ENCODE assay signal across 1 cellular context in genomic region chr20:35226775-35227681, GRCh38.
TF ChIP-seq lines count a peak whose summit lies in the region.

No MANE protein-coding gene starts in this region.

TF ChIP-seq in HepG2, 621 proteins besides CTCF, POLR2A, EP300 and RAD21 (continued from another document and continues in another):
- TF ChIP-seq MTERF4 (CRISPR knock-in tag; IDR thresholded peaks at IDR 0.05) (peak; percentile 99), NFE2 (CRISPR knock-in tag; IDR thresholded peaks at IDR 0.05) (0 out of 2 replicates have a peak, but pooled peaks have one; percentile 29), GABPA (IDR thresholded peaks at IDR 0.05; ENCODE audit: low read depth, low read length) (no peak), GABPA (CRISPR knock-in tag; IDR thresholded peaks at IDR 0.05; ENCODE audit: low read depth) (no peak), ZNF10 (CRISPR knock-in tag; IDR thresholded peaks at IDR 0.05; ENCODE audit: borderline replicate concordance, low read depth) (no peak), KLF9 (CRISPR knock-in tag; IDR thresholded peaks at IDR 0.05; ENCODE audit: low read depth) (peak; percentile 84; the same call in 1 of the 2 replicates), ZNF468 (CRISPR knock-in tag; IDR thresholded peaks at IDR 0.05) (peak; percentile 97), SKIL (CRISPR knock-in tag; IDR thresholded peaks at IDR 0.05; ENCODE audit: borderline replicate concordance) (peak; percentile 32; the same call in 1 of the 2 replicates), ATF3 (CRISPR knock-in tag; IDR thresholded peaks at IDR 0.05) (peak; percentile 85), ZNF724P (CRISPR knock-in tag; IDR thresholded peaks at IDR 0.05; ENCODE audit: borderline replicate concordance) (peak; percentile 90; the same call in 1 of the 2 replicates), NFIC (IDR thresholded peaks at IDR 0.05; ENCODE audit: low read length) (no peak), ISL2 (CRISPR knock-in tag; IDR thresholded peaks at IDR 0.05) (peak; percentile 70), ARNTL (CRISPR knock-in tag; IDR thresholded peaks at IDR 0.05) (peak; percentile 78; the same call in 1 of the 2 replicates), FOXK2 (IDR thresholded peaks at IDR 0.05) (no peak), ARNT (IDR thresholded peaks at IDR 0.05) (no peak), SNAI1 (CRISPR knock-in tag; IDR thresholded peaks at IDR 0.05; ENCODE audit: borderline replicate concordance) (peak; percentile 93; the same call in 1 of the 2 replicates), CHCHD3 (CRISPR knock-in tag; IDR thresholded peaks at IDR 0.05) (peak; percentile 94), NFKB2 (CRISPR knock-in tag; IDR thresholded peaks at IDR 0.05; ENCODE audit: borderline replicate concordance) (peak; percentile 99), NAIF1 (CRISPR knock-in tag; IDR thresholded peaks at IDR 0.05; ENCODE audit: borderline replicate concordance) (peak; percentile 35; the same call in 1 of the 2 replicates), ZNF513 (CRISPR knock-in tag; conservative IDR thresholded peaks at IDR 0.05) (no peak), PITX1 (CRISPR knock-in tag; IDR thresholded peaks at IDR 0.05) (peak; percentile 69; the same call in 1 of the 2 replicates), ZNF672 (CRISPR knock-in tag; IDR thresholded peaks at IDR 0.05) (no peak), ZNF703 (CRISPR knock-in tag; IDR thresholded peaks at IDR 0.05; ENCODE audit: borderline replicate concordance) (0 out of 2 replicates have a peak, but pooled peaks have one; percentile 51)
- TF ChIP-seq, protein P1, sequence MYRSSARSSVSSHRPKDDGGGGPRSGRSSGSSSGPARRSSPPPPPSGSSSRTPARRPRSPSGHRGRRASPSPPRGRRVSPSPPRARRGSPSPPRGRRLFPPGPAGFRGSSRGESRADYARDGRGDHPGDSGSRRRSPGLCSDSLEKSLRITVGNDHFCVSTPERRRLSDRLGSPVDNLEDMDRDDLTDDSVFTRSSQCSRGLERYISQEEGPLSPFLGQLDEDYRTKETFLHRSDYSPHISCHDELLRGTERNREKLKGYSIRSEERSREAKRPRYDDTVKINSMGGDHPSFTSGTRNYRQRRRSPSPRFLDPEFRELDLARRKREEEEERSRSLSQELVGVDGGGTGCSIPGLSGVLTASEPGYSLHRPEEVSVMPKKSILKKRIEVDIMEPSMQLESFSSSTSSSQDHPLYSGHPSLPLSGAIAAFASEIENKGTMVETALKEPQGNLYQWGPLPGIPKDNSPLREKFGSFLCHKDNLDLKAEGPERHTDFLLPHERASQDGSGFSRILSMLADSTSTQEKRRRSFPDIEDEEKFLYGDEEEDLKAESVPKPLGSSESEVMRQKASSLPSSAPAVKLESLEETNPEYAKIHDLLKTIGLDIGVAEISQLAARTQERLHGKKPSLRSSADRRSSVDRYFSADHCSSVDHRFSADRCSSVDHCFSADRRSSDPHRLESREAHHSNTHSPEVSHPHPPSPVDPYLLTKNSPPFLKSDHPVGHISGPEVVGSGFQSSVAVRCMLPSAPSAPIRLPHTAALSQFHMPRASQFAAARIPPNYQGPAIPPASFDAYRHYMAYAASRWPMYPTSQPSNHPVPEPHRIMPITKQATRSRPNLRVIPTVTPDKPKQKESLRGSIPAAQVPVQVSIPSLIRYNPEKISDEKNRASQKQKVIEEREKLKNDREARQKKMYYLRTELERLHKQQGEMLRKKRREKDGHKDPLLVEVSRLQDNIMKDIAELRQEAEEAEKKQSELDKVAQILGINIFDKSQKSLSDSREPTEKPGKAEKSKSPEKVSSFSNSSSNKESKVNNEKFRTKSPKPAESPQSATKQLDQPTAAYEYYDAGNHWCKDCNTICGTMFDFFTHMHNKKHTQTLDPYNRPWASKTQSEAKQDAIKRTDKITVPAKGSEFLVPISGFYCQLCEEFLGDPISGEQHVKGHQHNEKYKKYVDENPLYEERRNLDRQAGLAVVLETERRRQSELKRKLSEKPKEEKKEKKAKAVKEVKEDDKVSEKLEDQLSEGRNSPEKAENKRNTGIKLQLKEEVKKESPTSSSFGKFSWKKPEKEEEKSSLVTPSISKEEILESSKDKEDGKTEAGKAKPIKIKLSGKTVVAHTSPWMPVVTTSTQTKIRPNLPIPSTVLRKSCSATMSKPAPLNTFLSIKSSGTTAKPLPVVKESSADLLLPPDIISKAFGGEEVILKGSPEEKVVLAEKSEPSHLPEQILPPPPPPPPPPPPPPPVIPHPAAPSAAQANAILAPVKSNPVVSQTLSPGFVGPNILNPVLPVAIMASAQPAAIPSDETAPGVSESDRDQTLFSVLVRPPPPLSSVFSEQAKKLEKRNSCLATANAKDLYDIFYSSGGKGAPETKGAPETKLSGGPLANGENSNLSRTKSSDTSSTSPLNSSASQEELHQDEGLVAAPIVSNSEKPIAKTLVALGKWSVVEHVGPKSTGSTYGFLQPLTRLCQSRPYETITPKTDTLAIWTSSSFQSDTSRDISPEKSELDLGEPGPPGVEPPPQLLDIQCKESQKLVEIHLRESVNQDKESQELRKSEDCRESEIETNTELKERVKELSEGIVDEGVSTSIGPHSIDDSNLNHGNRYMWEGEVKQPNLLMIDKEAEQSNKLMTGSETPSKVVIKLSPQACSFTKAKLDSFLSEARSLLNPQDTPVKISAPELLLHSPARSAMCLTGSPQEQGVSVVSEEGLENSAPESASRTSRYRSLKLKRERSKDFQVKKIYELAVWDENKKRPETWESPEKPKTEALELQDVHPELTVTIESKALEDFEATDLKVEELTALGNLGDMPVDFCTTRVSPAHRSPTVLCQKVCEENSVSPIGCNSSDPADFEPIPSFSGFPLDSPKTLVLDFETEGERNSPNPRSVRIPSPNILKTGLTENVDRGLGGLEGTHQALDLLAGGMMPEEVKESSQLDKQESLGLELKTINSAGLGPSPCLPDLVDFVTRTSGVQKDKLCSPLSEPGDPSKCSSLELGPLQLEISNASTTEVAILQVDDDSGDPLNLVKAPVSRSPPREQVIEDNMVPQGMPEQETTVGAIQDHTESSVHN (CRISPR knock-in tag; IDR thresholded peaks at IDR 0.05) = peak; percentile 78; the same call in 1 of the 2 replicates
- TF ChIP-seq, protein P2, sequence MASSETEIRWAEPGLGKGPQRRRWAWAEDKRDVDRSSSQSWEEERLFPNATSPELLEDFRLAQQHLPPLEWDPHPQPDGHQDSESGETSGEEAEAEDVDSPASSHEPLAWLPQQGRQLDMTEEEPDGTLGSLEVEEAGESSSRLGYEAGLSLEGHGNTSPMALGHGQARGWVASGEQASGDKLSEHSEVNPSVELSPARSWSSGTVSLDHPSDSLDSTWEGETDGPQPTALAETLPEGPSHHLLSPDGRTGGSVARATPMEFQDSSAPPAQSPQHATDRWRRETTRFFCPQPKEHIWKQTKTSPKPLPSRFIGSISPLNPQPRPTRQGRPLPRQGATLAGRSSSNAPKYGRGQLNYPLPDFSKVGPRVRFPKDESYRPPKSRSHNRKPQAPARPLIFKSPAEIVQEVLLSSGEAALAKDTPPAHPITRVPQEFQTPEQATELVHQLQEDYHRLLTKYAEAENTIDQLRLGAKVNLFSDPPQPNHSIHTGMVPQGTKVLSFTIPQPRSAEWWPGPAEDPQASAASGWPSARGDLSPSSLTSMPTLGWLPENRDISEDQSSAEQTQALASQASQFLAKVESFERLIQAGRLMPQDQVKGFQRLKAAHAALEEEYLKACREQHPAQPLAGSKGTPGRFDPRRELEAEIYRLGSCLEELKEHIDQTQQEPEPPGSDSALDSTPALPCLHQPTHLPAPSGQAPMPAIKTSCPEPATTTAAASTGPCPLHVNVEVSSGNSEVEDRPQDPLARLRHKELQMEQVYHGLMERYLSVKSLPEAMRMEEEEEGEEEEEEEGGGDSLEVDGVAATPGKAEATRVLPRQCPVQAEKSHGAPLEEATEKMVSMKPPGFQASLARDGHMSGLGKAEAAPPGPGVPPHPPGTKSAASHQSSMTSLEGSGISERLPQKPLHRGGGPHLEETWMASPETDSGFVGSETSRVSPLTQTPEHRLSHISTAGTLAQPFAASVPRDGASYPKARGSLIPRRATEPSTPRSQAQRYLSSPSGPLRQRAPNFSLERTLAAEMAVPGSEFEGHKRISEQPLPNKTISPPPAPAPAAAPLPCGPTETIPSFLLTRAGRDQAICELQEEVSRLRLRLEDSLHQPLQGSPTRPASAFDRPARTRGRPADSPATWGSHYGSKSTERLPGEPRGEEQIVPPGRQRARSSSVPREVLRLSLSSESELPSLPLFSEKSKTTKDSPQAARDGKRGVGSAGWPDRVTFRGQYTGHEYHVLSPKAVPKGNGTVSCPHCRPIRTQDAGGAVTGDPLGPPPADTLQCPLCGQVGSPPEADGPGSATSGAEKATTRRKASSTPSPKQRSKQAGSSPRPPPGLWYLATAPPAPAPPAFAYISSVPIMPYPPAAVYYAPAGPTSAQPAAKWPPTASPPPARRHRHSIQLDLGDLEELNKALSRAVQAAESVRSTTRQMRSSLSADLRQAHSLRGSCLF (CRISPR knock-in tag; IDR thresholded peaks at IDR 0.05; ENCODE audit: borderline replicate concordance) = peak; percentile 98
- TF ChIP-seq, protein P3, sequence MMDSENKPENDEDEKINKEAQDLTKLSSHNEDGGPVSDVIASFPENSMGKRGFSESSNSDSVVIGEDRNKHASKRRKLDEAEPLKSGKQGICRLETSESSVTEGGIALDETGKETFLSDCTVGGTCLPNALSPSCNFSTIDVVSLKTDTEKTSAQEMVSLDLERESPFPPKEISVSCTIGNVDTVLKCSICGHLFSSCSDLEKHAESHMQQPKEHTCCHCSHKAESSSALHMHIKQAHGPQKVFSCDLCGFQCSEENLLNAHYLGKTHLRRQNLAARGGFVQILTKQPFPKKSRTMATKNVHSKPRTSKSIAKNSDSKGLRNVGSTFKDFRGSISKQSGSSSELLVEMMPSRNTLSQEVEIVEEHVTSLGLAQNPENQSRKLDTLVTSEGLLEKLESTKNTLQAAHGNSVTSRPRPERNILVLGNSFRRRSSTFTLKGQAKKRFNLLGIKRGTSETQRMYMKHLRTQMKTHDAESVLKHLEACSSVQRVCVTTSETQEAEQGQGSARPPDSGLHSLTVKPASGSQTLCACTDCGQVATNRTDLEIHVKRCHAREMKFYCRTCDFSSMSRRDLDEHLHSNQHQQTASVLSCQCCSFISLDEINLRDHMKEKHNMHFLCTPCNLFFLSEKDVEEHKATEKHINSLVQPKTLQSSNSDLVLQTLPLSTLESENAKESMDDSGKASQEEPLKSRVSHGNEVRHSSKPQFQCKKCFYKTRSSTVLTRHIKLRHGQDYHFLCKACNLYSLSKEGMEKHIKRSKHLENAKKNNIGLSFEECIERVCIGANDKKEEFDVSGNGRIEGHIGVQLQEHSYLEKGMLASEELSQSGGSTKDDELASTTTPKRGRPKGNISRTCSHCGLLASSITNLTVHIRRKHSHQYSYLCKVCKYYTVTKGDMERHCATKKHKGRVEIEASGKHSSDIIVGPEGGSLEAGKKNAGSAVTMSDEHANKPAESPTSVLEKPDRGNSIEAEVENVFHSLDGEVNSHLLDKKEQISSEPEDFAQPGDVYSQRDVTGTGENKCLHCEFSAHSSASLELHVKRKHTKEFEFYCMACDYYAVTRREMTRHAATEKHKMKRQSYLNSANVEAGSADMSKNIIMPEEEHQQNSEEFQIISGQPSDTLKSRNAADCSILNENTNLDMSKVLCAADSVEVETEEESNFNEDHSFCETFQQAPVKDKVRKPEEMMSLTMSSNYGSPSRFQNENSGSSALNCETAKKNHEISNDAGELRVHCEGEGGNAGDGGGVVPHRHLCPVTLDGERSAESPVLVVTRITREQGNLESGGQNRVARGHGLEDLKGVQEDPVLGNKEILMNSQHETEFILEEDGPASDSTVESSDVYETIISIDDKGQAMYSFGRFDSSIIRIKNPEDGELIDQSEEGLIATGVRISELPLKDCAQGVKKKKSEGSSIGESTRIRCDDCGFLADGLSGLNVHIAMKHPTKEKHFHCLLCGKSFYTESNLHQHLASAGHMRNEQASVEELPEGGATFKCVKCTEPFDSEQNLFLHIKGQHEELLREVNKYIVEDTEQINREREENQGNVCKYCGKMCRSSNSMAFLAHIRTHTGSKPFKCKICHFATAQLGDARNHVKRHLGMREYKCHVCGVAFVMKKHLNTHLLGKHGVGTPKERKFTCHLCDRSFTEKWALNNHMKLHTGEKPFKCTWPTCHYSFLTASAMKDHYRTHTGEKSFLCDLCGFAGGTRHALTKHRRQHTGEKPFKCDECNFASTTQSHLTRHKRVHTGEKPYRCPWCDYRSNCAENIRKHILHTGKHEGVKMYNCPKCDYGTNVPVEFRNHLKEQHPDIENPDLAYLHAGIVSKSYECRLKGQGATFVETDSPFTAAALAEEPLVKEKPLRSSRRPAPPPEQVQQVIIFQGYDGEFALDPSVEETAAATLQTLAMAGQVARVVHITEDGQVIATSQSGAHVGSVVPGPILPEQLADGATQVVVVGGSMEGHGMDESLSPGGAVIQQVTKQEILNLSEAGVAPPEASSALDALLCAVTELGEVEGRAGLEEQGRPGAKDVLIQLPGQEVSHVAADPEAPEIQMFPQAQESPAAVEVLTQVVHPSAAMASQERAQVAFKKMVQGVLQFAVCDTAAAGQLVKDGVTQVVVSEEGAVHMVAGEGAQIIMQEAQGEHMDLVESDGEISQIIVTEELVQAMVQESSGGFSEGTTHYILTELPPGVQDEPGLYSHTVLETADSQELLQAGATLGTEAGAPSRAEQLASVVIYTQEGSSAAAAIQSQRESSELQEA (CRISPR knock-in tag; IDR thresholded peaks at IDR 0.05; ENCODE audit: not compliant biosample characterization) = peak; percentile 48
